ENCODE assay signal across 1 cellular context in genomic region chr2:208069186-208069585, GRCh38.
TF ChIP-seq lines count a peak whose summit lies in the region.

No MANE protein-coding gene starts in this region.

TF ChIP-seq in IMR-90, 13 proteins besides CTCF, POLR2A, EP300 and RAD21:
- TF ChIP-seq FOS (IDR thresholded peaks at IDR 0.05; ENCODE audit: low read depth, low read length) (no peak), CEBPB (IDR thresholded peaks at IDR 0.05; ENCODE audit: low read depth, low read length) (no peak), MAZ (IDR thresholded peaks at IDR 0.05; ENCODE audit: borderline replicate concordance, low read depth, low read length) (no peak), USF2 (IDR thresholded peaks at IDR 0.05; ENCODE audit: low read depth, low read length) (no peak), ELK1 (IDR thresholded peaks at IDR 0.05; ENCODE audit: borderline replicate concordance, low read depth, low read length) (no peak), SMC3 (IDR thresholded peaks at IDR 0.05; ENCODE audit: low read depth, low read length) (no peak), MXI1 (IDR thresholded peaks at IDR 0.05; ENCODE audit: borderline replicate concordance, low read depth, low read length) (no peak), NFE2L2 (IDR thresholded peaks at IDR 0.05; ENCODE audit: low read depth, low read length) (no peak), RFX5 (IDR thresholded peaks at IDR 0.05; ENCODE audit: low read depth, low read length) (no peak), RCOR1 (IDR thresholded peaks at IDR 0.05; ENCODE audit: insufficient replicate concordance, low read length) (no peak)
